In the genomic region with DNA sequence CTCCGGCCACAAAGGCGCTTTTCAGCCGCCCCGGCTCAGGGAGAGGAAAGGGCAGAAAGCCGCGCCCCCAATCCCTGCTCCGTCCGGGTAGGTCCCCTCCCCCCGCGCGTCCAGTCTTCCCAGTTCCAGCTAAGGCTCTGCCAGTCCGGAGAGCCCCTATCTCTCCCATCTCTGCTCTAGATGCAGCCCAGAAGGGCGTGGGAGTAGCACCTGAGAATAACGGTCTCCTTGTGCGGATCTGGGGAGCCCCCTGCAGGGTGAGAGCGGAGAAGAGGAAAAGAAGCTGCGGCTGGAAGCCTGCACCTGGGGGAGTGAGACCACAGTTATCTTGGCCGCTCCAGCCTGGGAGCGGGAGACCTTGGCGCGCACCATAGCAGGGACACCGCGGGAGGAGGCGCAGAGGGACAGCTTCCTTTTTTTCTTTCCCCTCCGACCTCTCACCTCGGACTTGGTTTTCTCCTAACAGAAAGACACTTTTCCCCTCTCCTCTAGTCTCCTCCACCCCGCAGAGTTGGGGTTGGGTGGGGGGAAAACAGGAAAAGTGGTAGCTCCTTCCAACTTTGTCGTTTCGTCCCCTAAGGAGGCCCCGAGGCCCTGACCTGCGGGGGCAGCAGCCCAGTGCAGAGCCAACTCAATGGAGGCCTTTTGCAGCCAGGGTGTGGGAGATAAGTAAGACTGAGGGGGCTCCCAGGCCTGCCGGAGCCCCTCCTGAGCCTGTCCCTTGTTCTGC, we compare ENCODE assay signal across 7 cellular contexts.
A peak's percentile ranks its signal among the peaks of the same experiment; 100 is the strongest.
DNase-seq lines count a peak whose midpoint lies in the region; ATAC-seq, FAIRE-seq and TF ChIP-seq lines count a peak whose summit lies in the region.

No MANE protein-coding gene starts in this region.

- peak; percentile 85 for FAIRE-seq in GM19239 (lab: Jason Lieb, UNC)

- TF ChIP-seq CTCF in foreskin fibroblast (IDR thresholded peaks at IDR 0.05; ENCODE audit: low read depth, low read length): peak; percentile 57

- intact Hi-C loops in posterior cingulate gyrus (cut with DNase I): no loop called here

- ATAC-seq in HG02938 (IDR thresholded peaks at IDR 0.05; ENCODE audit: unreplicated experiment) (no peak), HG03439 (IDR thresholded peaks at IDR 0.05; ENCODE audit: unreplicated experiment) (no peak)

- peak; percentile 81 for DNase-seq in GM19239 (ENCODE audit: insufficient read length, low spot score)
- DNase-seq in NCI-H82 treated with DMSO at 0.1 percent for 48 hours (lab: John Stamatoyannopoulos, UW; ENCODE audit: unreplicated experiment): peak; percentile 26
- peak; percentile 78 to 79 for DNase-seq in activated T-cell treated with anti-CD3 and anti-CD28 coated beads, Interleukin-2, amount 50 U/mL, for 48 hours
- DNase-seq in foreskin fibroblast: peak in 1 of 2 donors; percentile 78
- peak in 8 of 10 donors; percentile 37 to 88 (median 62) for DNase-seq in posterior cingulate gyrus

- H3K4me3 ChIP-seq in foreskin fibroblast (ENCODE audit: low read depth in 1 of 2, low read length in 2 of 2): peak overlapping the region; percentile 27 to 41
